ENCODE assay signal across 14 cellular contexts in the genomic region with DNA sequence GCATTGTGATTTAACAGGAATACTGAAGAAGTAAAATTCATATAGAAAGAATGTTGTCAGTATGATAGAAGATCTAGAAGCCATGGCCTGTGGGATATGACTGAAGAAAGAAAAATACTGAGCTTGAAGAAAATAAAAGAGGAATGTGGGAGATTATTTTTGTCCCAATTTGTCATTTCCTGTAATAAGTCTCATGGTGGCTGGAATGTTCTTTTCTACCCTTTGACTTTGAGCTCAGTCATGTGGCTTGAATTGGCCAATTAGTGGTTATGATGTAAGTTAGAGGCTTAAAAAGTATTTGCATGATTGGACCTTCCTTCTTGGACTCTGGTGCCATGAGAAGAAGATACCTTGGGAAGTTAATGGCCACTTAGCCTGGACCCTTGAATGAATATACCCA.
DNase-seq lines count a peak whose midpoint lies in the region; ATAC-seq and TF ChIP-seq lines count a peak whose summit lies in the region.
"Had no signal": no experiment of that assay in that cellular context is flagged by ENCODE, and none has a peak within 500 bp of the region (broad histone marks: within the 10 kb centered on the region; RNA-seq: fewer than 3 reads in every experiment).

No MANE protein-coding gene starts in this region.

- H3K27ac ChIP-seq in epithelial cell of prostate (peak overlapping the region; percentile 46), RWPE1 (no peak overlapping the region), WERI-Rb-1 (no peak overlapping the region)

- H3K27ac Mint-ChIP-seq in nephron: peak overlapping the region in 2 of 3 experiments; percentile 48 to 85
- H3K27ac Mint-ChIP-seq: stimulated activated naive B cell treated with anti-CD40 and anti-IgM and Interleukin-4, amounts not matched to agents 10 μg/mL and 1 μg/mL and 100 μg/mL, for 72 hours had no signal

- H3K4me1 Mint-ChIP-seq in nephron: peaks cover 8% of the 10 kb centered on the region

- peaks cover 21% of the 10 kb centered on the region for H3K36me3 Mint-ChIP-seq in nephron (ENCODE audit: low read depth)

- H3K27me3 ChIP-seq in WERI-Rb-1 (ENCODE audit: insufficient read depth, low read depth, severe bottlenecking): no peaks in the 10 kb centered on the region

- H3K4me3 ChIP-seq in WERI-Rb-1 (ENCODE audit: low read depth, low read length): no peak overlapping the region
- H3K4me3 ChIP-seq: GM12878 had no signal

- H3K36me3 ChIP-seq in WERI-Rb-1: no peaks in the 10 kb centered on the region

- no peak for TF ChIP-seq CTCF in nephron (IDR thresholded peaks at IDR 0.05; ENCODE audit: unreplicated experiment in 3 of 3)
- no peak for TF ChIP-seq CTCF in RWPE1 (conservative IDR thresholded peaks at IDR 0.05; ENCODE audit: low read depth)
- TF ChIP-seq CTCF in WERI-Rb-1 (IDR thresholded peaks at IDR 0.05; ENCODE audit: low read depth, low read length): no peak

- H3K9me3 ChIP-seq in WERI-Rb-1 (ENCODE audit: severe bottlenecking): no peaks in the 10 kb centered on the region

- H3K27me3 Mint-ChIP-seq in nephron (ENCODE audit: low read depth): no peaks in the 10 kb centered on the region
- H3K27me3 Mint-ChIP-seq: CD4-positive, alpha-beta memory T cell; stimulated activated naive B cell treated with anti-CD40 and anti-IgM and Interleukin-4, amounts not matched to agents 10 μg/mL and 1 μg/mL and 100 μg/mL, for 72 hours had no signal

- POLR2A ChIA-PET in RWPE1 (lab: Yijun Ruan, JAX; ENCODE audit: low non-redundant PET): interaction anchor here (0.5 kb wide), 1 partner anchor 15 kb away, joined by 3 read pairs; no protein-coding TSS in a partner anchor

- no peak for ATAC-seq in HG02642 (IDR thresholded peaks at IDR 0.05; ENCODE audit: poor library complexity, unreplicated experiment)
- ATAC-seq: GM12878; left lobe of liver; stimulated activated naive B cell treated with anti-CD40 and anti-IgM and Interleukin-4, amounts not matched to agents 10 μg/mL and 1 μg/mL and 100 μg/mL, for 72 hours had no signal

- DNase-seq in AG08396 (ENCODE audit: low spot score) (peak; percentile 59), RKO (ENCODE audit: low spot score) (peak; percentile 63), epithelial cell of prostate (ENCODE audit: low read depth, low spot score) (no peak), HuH-7 (ENCODE audit: low spot score) (no peak), RWPE1 (ENCODE audit: low spot score) (no peak), WERI-Rb-1 (no peak)
- DNase-seq: activated effector memory CD4-positive, alpha-beta T cell treated with anti-CD3 and anti-CD28 coated beads, Interleukin-2, amount 50 U/mL, for 16 hours; CD4-positive, alpha-beta memory T cell; RPMI8226; stimulated activated naive B cell treated with anti-CD40 and anti-IgM and Interleukin-4, amounts not matched to agents 10 μg/mL and 1 μg/mL and 100 μg/mL, for 72 hours had no signal

- CTCF ChIA-PET in RWPE1 (lab: Yijun Ruan, JAX): interaction anchor here (0.9 to 3.7 kb wide), 4 partner anchors 111 to 308 kb away, joined by 3 to 23 read pairs (median 3); a partner anchor contains a TSS

- H3K4me3 Mint-ChIP-seq in nephron: no peak overlapping the region
- H3K4me3 Mint-ChIP-seq: CD4-positive, alpha-beta memory T cell; stimulated activated naive B cell treated with anti-CD40 and anti-IgM and Interleukin-4, amounts not matched to agents 10 μg/mL and 1 μg/mL and 100 μg/mL, for 72 hours had no signal

- H3K9me3 Mint-ChIP-seq in nephron: no peaks in the 10 kb centered on the region
- H3K9me3 Mint-ChIP-seq: CD4-positive, alpha-beta memory T cell; stimulated activated naive B cell treated with anti-CD40 and anti-IgM and Interleukin-4, amounts not matched to agents 10 μg/mL and 1 μg/mL and 100 μg/mL, for 72 hours had no signal

Comparison
In these comparisons a context has a peak if more than half of its experiments do, and no peak if none do; other contexts are left out.
1. DNase-seq: peak in AG08396 (single experiment) and RKO (single experiment); none in epithelial cell of prostate (single experiment), HuH-7 (single experiment), RWPE1 (single experiment) and WERI-Rb-1 (single experiment).